22 cellular contexts compared by ENCODE assay signal in the genomic region with DNA sequence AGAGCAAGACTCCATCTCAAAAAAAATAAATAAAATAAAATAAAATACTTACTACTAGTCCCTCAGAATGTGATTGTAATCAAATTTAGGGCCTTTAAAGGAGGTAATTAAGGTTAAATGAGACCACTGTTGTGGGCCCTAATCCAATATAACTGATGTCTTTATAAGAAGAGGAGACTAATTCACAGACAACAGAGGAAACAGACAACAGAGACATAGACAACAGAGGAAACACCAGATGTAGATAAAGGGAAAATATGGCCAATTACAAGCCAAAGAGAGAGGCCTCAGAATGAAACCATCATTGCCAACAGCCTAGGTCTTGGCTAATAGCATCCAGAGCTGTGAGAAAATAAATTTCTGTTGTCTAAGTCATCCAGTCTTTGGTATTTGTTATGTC.
DNase-seq lines count a peak whose midpoint lies in the region; ATAC-seq and TF ChIP-seq lines count a peak whose summit lies in the region.
"Had no signal": no experiment of that assay in that cellular context is flagged by ENCODE, and none has a peak within 500 bp of the region (broad histone marks: within the 10 kb centered on the region; RNA-seq: fewer than 3 reads in every experiment).

No MANE protein-coding gene starts in this region.

- H3K79me1 ChIP-seq in mesendoderm (ENCODE audit: low read length): no peaks in the 10 kb centered on the region

- H3K18ac ChIP-seq in mesendoderm (ENCODE audit: low read length): no peak overlapping the region

- H2BK5ac ChIP-seq in mesendoderm (ENCODE audit: low read length): no peak overlapping the region

- no peaks in the 10 kb centered on the region for H3K79me2 ChIP-seq in mesendoderm (ENCODE audit: control insufficient read depth, insufficient read depth, low read length)

- no peaks in the 10 kb centered on the region for H3K27me3 ChIP-seq in mesendoderm (ENCODE audit: insufficient read depth, low read length, poor library complexity)

- H2AK5ac ChIP-seq in mesendoderm (ENCODE audit: low read length): no peak overlapping the region

- H3K4ac ChIP-seq in mesendoderm (ENCODE audit: low read depth, low read length): no peak overlapping the region

- H3K4me2 ChIP-seq in mesendoderm (ENCODE audit: low read length): no peak overlapping the region
- H3K4me2 ChIP-seq: A549, GM23338 had no signal

- H3K27ac ChIP-seq in caudate nucleus (ENCODE audit: low read depth, low read length): no peak overlapping the region
- no peak overlapping the region for H3K27ac ChIP-seq in mesendoderm (ENCODE audit: low read depth, low read length)
- H3K27ac ChIP-seq: A549 had no signal

- H4K8ac ChIP-seq in mesendoderm (ENCODE audit: low read depth, low read length): no peak overlapping the region

- H3K56ac ChIP-seq in mesendoderm (ENCODE audit: low read length): no peak overlapping the region

- H2BK120ac ChIP-seq in mesendoderm (ENCODE audit: low read depth, low read length): no peak overlapping the region

- H3K4me3 ChIP-seq in mesendoderm (ENCODE audit: low read length): no peak overlapping the region
- H3K4me3 ChIP-seq: A549, GM23338 had no signal

- H3K23ac ChIP-seq in mesendoderm (ENCODE audit: low read length): no peak overlapping the region

- no peaks in the 10 kb centered on the region for H3K36me3 ChIP-seq in mesendoderm (ENCODE audit: control insufficient read depth, insufficient read depth, low read length)

- ATAC-seq in SK-N-SH treated with all-trans-retinoic acid at 6 μM for 48 hours: no peak; the same call in 2 of the 3 replicates
- no peak for ATAC-seq in HG03097 (IDR thresholded peaks at IDR 0.05; ENCODE audit: low FRiP score, unreplicated experiment)
- ATAC-seq: A549, GM23338 had no signal

- no peaks in the 10 kb centered on the region for H3K4me1 ChIP-seq in mesendoderm (ENCODE audit: control insufficient read depth, low read depth, low read length)
- H3K4me1 ChIP-seq: A549 had no signal

- no peak overlapping the region for H2BK15ac ChIP-seq in mesendoderm (replicated peaks; ENCODE audit: low read depth)

- DNase-seq in HCEC 1CT (peak; percentile 54), NCI-H82 treated with DMSO at 0.1 percent for 48 hours (lab: John Stamatoyannopoulos, UW; ENCODE audit: unreplicated experiment) (peak; percentile 3), iris pigment epithelial cell (ENCODE audit: low read depth) (peak; percentile 3), caudate nucleus (lab: John Stamatoyannopoulos, UW) (no peak), mesendoderm (no peak), NCI-H774 (lab: John Stamatoyannopoulos, UW) (no peak)
- DNase-seq: 8988T; ACHN; AML-193; C1 segment of cervical spinal cord; Calu3; CD4-positive, alpha-beta memory T cell; COR-L47; DMS53; DMS79 treated with DMSO at 0.1 percent for 48 hours; GF-D8; H9; HFFc6 had no signal

- H4K5ac ChIP-seq in mesendoderm (ENCODE audit: low read length): no peak overlapping the region

- H3K9ac ChIP-seq in mesendoderm (ENCODE audit: low read length): no peak overlapping the region

TF ChIP-seq in SK-N-SH treated with all-trans-retinoic acid at 6 μM for 48 hours, 23 proteins besides CTCF, POLR2A, EP300 and RAD21:
- TF ChIP-seq, protein P1, sequence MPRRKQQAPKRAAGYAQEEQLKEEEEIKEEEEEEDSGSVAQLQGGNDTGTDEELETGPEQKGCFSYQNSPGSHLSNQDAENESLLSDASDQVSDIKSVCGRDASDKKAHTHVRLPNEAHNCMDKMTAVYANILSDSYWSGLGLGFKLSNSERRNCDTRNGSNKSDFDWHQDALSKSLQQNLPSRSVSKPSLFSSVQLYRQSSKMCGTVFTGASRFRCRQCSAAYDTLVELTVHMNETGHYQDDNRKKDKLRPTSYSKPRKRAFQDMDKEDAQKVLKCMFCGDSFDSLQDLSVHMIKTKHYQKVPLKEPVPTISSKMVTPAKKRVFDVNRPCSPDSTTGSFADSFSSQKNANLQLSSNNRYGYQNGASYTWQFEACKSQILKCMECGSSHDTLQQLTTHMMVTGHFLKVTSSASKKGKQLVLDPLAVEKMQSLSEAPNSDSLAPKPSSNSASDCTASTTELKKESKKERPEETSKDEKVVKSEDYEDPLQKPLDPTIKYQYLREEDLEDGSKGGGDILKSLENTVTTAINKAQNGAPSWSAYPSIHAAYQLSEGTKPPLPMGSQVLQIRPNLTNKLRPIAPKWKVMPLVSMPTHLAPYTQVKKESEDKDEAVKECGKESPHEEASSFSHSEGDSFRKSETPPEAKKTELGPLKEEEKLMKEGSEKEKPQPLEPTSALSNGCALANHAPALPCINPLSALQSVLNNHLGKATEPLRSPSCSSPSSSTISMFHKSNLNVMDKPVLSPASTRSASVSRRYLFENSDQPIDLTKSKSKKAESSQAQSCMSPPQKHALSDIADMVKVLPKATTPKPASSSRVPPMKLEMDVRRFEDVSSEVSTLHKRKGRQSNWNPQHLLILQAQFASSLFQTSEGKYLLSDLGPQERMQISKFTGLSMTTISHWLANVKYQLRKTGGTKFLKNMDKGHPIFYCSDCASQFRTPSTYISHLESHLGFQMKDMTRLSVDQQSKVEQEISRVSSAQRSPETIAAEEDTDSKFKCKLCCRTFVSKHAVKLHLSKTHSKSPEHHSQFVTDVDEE (CRISPR knock-in tag; IDR thresholded peaks at IDR 0.05): peak; percentile 35; the same call in 1 of the 2 replicates
- TF ChIP-seq ARNTL (CRISPR knock-in tag; IDR thresholded peaks at IDR 0.05; ENCODE audit: borderline replicate concordance, low read depth) (no peak), GLIS3 (CRISPR knock-in tag; IDR thresholded peaks at IDR 0.05) (0 out of 2 replicates have a peak, but pooled peaks have one; percentile 18), ZFP30 (CRISPR knock-in tag; IDR thresholded peaks at IDR 0.05) (no peak), TCF4 (CRISPR knock-in tag; IDR thresholded peaks at IDR 0.05; ENCODE audit: borderline replicate concordance) (peak; percentile 79; the same call in 1 of the 2 replicates), ZNF8 (CRISPR knock-in tag; IDR thresholded peaks at IDR 0.05) (0 out of 2 replicates have a peak, but pooled peaks have one; percentile 6)
- TF ChIP-seq, protein P2, sequence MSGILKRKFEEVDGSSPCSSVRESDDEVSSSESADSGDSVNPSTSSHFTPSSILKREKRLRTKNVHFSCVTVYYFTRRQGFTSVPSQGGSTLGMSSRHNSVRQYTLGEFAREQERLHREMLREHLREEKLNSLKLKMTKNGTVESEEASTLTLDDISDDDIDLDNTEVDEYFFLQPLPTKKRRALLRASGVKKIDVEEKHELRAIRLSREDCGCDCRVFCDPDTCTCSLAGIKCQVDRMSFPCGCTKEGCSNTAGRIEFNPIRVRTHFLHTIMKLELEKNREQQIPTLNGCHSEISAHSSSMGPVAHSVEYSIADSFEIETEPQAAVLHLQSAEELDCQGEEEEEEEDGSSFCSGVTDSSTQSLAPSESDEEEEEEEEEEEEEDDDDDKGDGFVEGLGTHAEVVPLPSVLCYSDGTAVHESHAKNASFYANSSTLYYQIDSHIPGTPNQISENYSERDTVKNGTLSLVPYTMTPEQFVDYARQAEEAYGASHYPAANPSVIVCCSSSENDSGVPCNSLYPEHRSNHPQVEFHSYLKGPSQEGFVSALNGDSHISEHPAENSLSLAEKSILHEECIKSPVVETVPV (CRISPR knock-in tag; IDR thresholded peaks at IDR 0.05): peak; percentile 60; the same call in 1 of the 2 replicates

Comparison
In these comparisons a context has a peak if more than half of its experiments do, and no peak if none do; other contexts are left out.
1. DNase-seq: peak in HCEC 1CT (single experiment), NCI-H82 treated with DMSO at 0.1 percent for 48 hours (single experiment) and iris pigment epithelial cell (single experiment); none in caudate nucleus (0 of 61), mesendoderm (single experiment) and NCI-H774 (single experiment).